In genomic region chr10:1193561-1193960, GRCh38 we compare ENCODE assay signal across 18 cellular contexts.
"Had no signal": no experiment of that assay in that cellular context is flagged by ENCODE, and none has a peak within 500 bp of the region (broad histone marks: within the 10 kb centered on the region; RNA-seq: fewer than 3 reads in every experiment).

No MANE protein-coding gene starts in this region.

- ATAC-seq: activated CD4-positive, CD25-positive, alpha-beta regulatory T cell treated with anti-CD3 and anti-CD28 coated beads, Interleukin-2, amount 50 U/mL, for 24 hours; activated T-cell treated with anti-CD3 and anti-CD28 coated beads, Interleukin-2, amount 50 U/mL, for 72 hours; body of pancreas; left lung; natural killer cell; stimulated activated effector memory CD8-positive, alpha-beta T cell treated with anti-CD3 and anti-CD28 coated beads, Interleukin-12 subunit alpha, Interleukin-12 subunit beta, amount 100 ng/mL, for 72 hours had no signal

- H3K27me3 Mint-ChIP-seq: activated CD4-positive, alpha-beta memory T cell treated with anti-CD3 and anti-CD28 coated beads for 36 hours had no signal

- H3K27me3 ChIP-seq: body of pancreas, tibial nerve, uterus had no signal

- H3K4me3 ChIP-seq: body of pancreas, coronary artery, esophagus squamous epithelium, left lung, tibial nerve, uterus had no signal

- H3K4me1 Mint-ChIP-seq: natural killer cell; stimulated activated effector memory CD8-positive, alpha-beta T cell treated with anti-CD3 and anti-CD28 coated beads, Interleukin-12 subunit alpha, Interleukin-12 subunit beta, amount 100 ng/mL, for 72 hours had no signal

- H3K27ac Mint-ChIP-seq: activated CD4-positive, alpha-beta memory T cell treated with anti-CD3 and anti-CD28 coated beads for 36 hours; activated T-cell treated with anti-CD3 and anti-CD28 coated beads, Interleukin-2, amount 50 U/mL, for 72 hours; natural killer cell; stimulated activated effector memory CD8-positive, alpha-beta T cell treated with anti-CD3 and anti-CD28 coated beads, Interleukin-12 subunit alpha, Interleukin-12 subunit beta, amount 100 ng/mL, for 72 hours had no signal

- H3K36me3 ChIP-seq: esophagus squamous epithelium, left lung, tibial nerve, uterus had no signal

- H3K4me3 Mint-ChIP-seq: activated CD4-positive, alpha-beta memory T cell treated with anti-CD3 and anti-CD28 coated beads for 36 hours; natural killer cell; stimulated activated effector memory CD8-positive, alpha-beta T cell treated with anti-CD3 and anti-CD28 coated beads, Interleukin-12 subunit alpha, Interleukin-12 subunit beta, amount 100 ng/mL, for 72 hours had no signal

- H3K4me1 ChIP-seq: esophagus squamous epithelium, left lung, uterus had no signal

- DNase-seq: activated CD4-positive, alpha-beta memory T cell treated with anti-CD3 and anti-CD28 coated beads for 36 hours; activated T-cell treated with anti-CD3 and anti-CD28 coated beads, Interleukin-2, amount 50 U/mL, for 72 hours; amniotic stem cell; central memory CD4-positive, alpha-beta T cell; effector CD4-positive, alpha-beta T cell; esophagus squamous epithelium; foreskin fibroblast; hippocampal formation; mammary epithelial cell; natural killer cell; T1000; uterus had no signal

- H3K9me3 Mint-ChIP-seq: activated CD4-positive, alpha-beta memory T cell treated with anti-CD3 and anti-CD28 coated beads for 36 hours; activated T-cell treated with anti-CD3 and anti-CD28 coated beads, Interleukin-2, amount 50 U/mL, for 72 hours; natural killer cell; stimulated activated effector memory CD8-positive, alpha-beta T cell treated with anti-CD3 and anti-CD28 coated beads, Interleukin-12 subunit alpha, Interleukin-12 subunit beta, amount 100 ng/mL, for 72 hours had no signal

- H3K36me3 Mint-ChIP-seq: activated CD4-positive, alpha-beta memory T cell treated with anti-CD3 and anti-CD28 coated beads for 36 hours; natural killer cell; stimulated activated effector memory CD8-positive, alpha-beta T cell treated with anti-CD3 and anti-CD28 coated beads, Interleukin-12 subunit alpha, Interleukin-12 subunit beta, amount 100 ng/mL, for 72 hours had no signal

- H3K9me3 ChIP-seq: body of pancreas, esophagus squamous epithelium, left lung, tibial nerve, uterus had no signal

- H3K27ac ChIP-seq: body of pancreas, coronary artery, esophagus squamous epithelium, left lung, tibial nerve, uterus had no signal
